9 cellular contexts compared by ENCODE assay signal in the genomic region with DNA sequence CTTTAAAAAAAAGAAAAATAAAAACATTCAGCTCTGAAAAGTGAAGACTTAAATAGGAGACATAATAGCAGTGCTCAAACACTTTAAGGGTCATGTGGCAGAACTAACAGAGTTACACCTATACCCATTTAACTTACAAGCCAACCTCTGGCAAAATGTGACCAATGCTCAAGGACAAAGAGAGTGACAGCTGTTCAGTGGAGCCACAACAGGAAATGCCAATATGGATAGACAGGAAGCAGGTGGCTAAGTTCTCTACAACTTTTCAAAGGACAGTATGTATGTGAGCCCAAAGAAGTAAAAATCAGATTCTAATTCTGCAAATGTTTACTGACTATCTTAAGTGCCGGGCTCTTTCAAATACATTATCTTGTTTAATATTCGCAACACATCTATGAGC. TPM values are rescaled to one million over a fixed set of nuclear protein-coding genes. Genes with fewer than 3 reads are reported as not detected.
A peak's percentile ranks its signal among the peaks of the same experiment; 100 is the strongest.
DNase-seq lines count a peak whose midpoint lies in the region; ATAC-seq, FAIRE-seq and TF ChIP-seq lines count a peak whose summit lies in the region.
"Had no signal": no experiment of that assay in that cellular context is flagged by ENCODE, and none has a peak within 500 bp of the region (broad histone marks: within the 10 kb centered on the region; RNA-seq: fewer than 3 reads in every experiment).

No MANE protein-coding gene starts in this region.

- no peaks in the 10 kb centered on the region for H3K36me3 Mint-ChIP-seq in natural killer cell
- H3K36me3 Mint-ChIP-seq in activated naive CD4-positive, alpha-beta T cell treated with anti-CD3 and anti-CD28 coated beads for 36 hours (ENCODE audit: low read depth) = peaks cover 2% of the 10 kb centered on the region

- intact Hi-C loops in natural killer cell (cut with micrococcal nuclease) = loop anchor here (5.0 kb wide), 1 partner anchor 222 kb away; no protein-coding TSS in a partner anchor
- intact Hi-C loops in activated naive CD4-positive, alpha-beta T cell treated with anti-CD3 and anti-CD28 coated beads for 36 hours (cut with micrococcal nuclease) = loop anchor here (5.0 kb wide), 2 partner anchors 962 to 1492 kb away; partner anchors contain the start of gene NUDT16

- DNase-seq in DMS53 treated with DMSO at 0.1 percent for 48 hours (lab: John Stamatoyannopoulos, UW; ENCODE audit: unreplicated experiment) = peak; percentile 69
- peak; percentile 48 for DNase-seq in HT1080 (ENCODE audit: low read depth)
- peak; percentile 63 for DNase-seq in SW480 (ENCODE audit: low spot score)
- DNase-seq in natural killer cell = no peak
- DNase-seq in foreskin fibroblast = no peak
- DNase-seq in globus pallidus (ENCODE audit: low spot score) = no peak
- DNase-seq in activated naive CD4-positive, alpha-beta T cell treated with anti-CD3 and anti-CD28 coated beads for 36 hours = no peak
- DNase-seq in urothelium cell line (ENCODE audit: low spot score) = no peak
- DNase-seq: effector CD8-positive, alpha-beta T cell had no signal

- H3K9me3 Mint-ChIP-seq in natural killer cell = no peaks in the 10 kb centered on the region
- no peaks in the 10 kb centered on the region for H3K9me3 Mint-ChIP-seq in activated naive CD4-positive, alpha-beta T cell treated with anti-CD3 and anti-CD28 coated beads for 36 hours

- H3K4me3 Mint-ChIP-seq in natural killer cell = no peak overlapping the region
- H3K4me3 Mint-ChIP-seq in activated naive CD4-positive, alpha-beta T cell treated with anti-CD3 and anti-CD28 coated beads for 36 hours = no peak overlapping the region

- peaks cover 37 to 39% of the 10 kb centered on the region in 2 donors for H3K4me1 Mint-ChIP-seq in natural killer cell
- peaks cover 40% of the 10 kb centered on the region for H3K4me1 Mint-ChIP-seq in activated naive CD4-positive, alpha-beta T cell treated with anti-CD3 and anti-CD28 coated beads for 36 hours (ENCODE audit: low read depth)

- no peaks in the 10 kb centered on the region for H3K27me3 Mint-ChIP-seq in natural killer cell (ENCODE audit: low read depth in 2 of 2)
- no peaks in the 10 kb centered on the region for H3K27me3 Mint-ChIP-seq in activated naive CD4-positive, alpha-beta T cell treated with anti-CD3 and anti-CD28 coated beads for 36 hours (ENCODE audit: low read depth)

- ATAC-seq in natural killer cell = no peak

- peak overlapping the region; percentile 59 to 68 for H3K27ac Mint-ChIP-seq in natural killer cell
- H3K27ac Mint-ChIP-seq in activated naive CD4-positive, alpha-beta T cell treated with anti-CD3 and anti-CD28 coated beads for 36 hours = no peak overlapping the region

- no peak overlapping the region for H3K4me3 ChIP-seq in foreskin fibroblast (ENCODE audit: low read depth in 1 of 2, low read length in 2 of 2)

- CTCF ChIA-PET in activated naive CD4-positive, alpha-beta T cell treated with anti-CD3 and anti-CD28 coated beads for 36 hours (lab: Charles Lee) = no interaction called here

- TF ChIP-seq CTCF in natural killer cell (IDR thresholded peaks at IDR 0.05) = no peak
- no peak for TF ChIP-seq CTCF in foreskin fibroblast (IDR thresholded peaks at IDR 0.05; ENCODE audit: low read depth, low read length)

- FAIRE-seq in urothelium cell line (lab: Jason Lieb, UNC) = no peak

RNA-seq across cellular contexts. Expression of gene TMCC1, which starts 3.4 kb away (rescaled TPM):
- 16.2 and 20.8 TPM in 2 replicates for total RNA-seq in HT1080 (2014; rRNA removed; shearing (Covaris generic))
- polyA plus RNA-seq in HT1080 (2015; cell fraction: cytosol; rRNA removed) = 8.3 and 9.8 TPM in 2 replicates
- polyA plus RNA-seq in HT1080 (2015; cell fraction: nucleus; rRNA removed) = 6.4 and 7.3 TPM in 2 replicates
- 10 to 100 TPM; 26.4 to 36.7 (median 31.7) TPM for total RNA-seq in natural killer cell
- total RNA-seq in activated naive CD4-positive, alpha-beta T cell treated with anti-CD3 and anti-CD28 coated beads for 36 hours = 10 to 100 TPM; 13.6 to 14.3 TPM

Comparison
In these comparisons a context has a peak if more than half of its experiments do, and no peak if none do; other contexts are left out.
1. DNase-seq: peak in DMS53 treated with DMSO at 0.1 percent for 48 hours (single experiment), HT1080 (single experiment) and SW480 (single experiment); none in natural killer cell (single experiment), foreskin fibroblast (0 of 2), globus pallidus (single experiment), activated naive CD4-positive, alpha-beta T cell treated with anti-CD3 and anti-CD28 coated beads for 36 hours (single experiment) and urothelium cell line (single experiment).